In the genomic region with DNA sequence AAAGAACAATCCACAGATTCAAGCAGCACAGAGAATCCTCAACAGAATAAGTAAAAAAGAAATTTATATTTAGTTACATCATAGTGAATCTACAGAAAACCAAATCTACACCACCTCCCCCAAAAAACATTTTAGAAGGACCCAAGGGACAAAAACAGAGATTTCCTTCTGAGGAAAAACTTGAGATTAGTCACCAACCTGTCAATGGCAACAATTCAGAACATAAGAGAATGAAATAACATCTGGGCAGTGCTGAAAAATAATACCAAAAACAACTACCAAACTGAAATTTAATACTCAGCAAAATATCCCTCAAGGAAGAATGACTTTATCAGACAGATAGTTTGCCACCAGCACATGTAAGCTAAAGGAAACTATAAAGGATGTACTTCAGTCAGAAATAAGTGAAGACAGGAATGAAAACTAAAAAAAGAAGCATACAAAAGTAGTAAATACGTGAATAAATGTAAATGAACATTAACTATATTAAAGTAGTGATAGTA, we compare ENCODE assay signal across 20 cellular contexts.
"Had no signal": no experiment of that assay in that cellular context is flagged by ENCODE, and none has a peak within 500 bp of the region (broad histone marks: within the 10 kb centered on the region; RNA-seq: fewer than 3 reads in every experiment).

No MANE protein-coding gene starts in this region.

- H3K4me3 ChIP-seq: coronary artery, left ventricle myocardium inferior, spleen, thoracic aorta had no signal

- H3K27ac ChIP-seq: coronary artery, epithelial cell of prostate, left ventricle myocardium inferior, spleen, thoracic aorta had no signal

- H3K9me3 ChIP-seq: left ventricle myocardium inferior, spleen, thoracic aorta had no signal

- H3K27me3 ChIP-seq: spleen had no signal

- DNase-seq: activated B cell treated with CpG ODN at 0.5 μM for 24 hours; activated CD4-positive, alpha-beta memory T cell treated with anti-CD3 and anti-CD28 coated beads for 36 hours; activated CD4-positive, alpha-beta T cell treated with anti-CD3 and anti-CD28 coated beads for 36 hours; activated effector memory CD4-positive, alpha-beta T cell treated with anti-CD3 and anti-CD28 coated beads, Interleukin-2, amount 50 U/mL, for 16 hours; activated naive CD4-positive, alpha-beta T cell treated with anti-CD3 and anti-CD28 coated beads, Interleukin-2, amount 50 U/mL, for 16 hours; activated naive CD8-positive, alpha-beta T cell treated with anti-CD3 and anti-CD28 coated beads, Interleukin-2, amount 50 U/mL, for 24 hours; anterior cingulate cortex; central memory CD4-positive, alpha-beta T cell; endodermal cell; hypothalamus; left ventricle myocardium inferior; naive thymus-derived CD8-positive, alpha-beta T cell; retina; spleen; stimulated activated CD4-positive, alpha-beta T cell treated with anti-CD3 and anti-CD28 coated beads, Interleukin-4, amount 100 ng/mL, for 1 hour; stimulated activated naive CD4-positive, alpha-beta T cell; T-helper 9 cell had no signal

- H3K4me1 ChIP-seq: left ventricle myocardium inferior, spleen had no signal

- ATAC-seq: activated CD4-positive, alpha-beta T cell treated with anti-CD3 and anti-CD28 coated beads for 36 hours; activated naive CD8-positive, alpha-beta T cell treated with anti-CD3 and anti-CD28 coated beads, Interleukin-2, amount 50 U/mL, for 24 hours; naive thymus-derived CD8-positive, alpha-beta T cell had no signal

- H3K36me3 ChIP-seq: left ventricle myocardium inferior, thoracic aorta had no signal
